16 cellular contexts compared by ENCODE assay signal in the genomic region with DNA sequence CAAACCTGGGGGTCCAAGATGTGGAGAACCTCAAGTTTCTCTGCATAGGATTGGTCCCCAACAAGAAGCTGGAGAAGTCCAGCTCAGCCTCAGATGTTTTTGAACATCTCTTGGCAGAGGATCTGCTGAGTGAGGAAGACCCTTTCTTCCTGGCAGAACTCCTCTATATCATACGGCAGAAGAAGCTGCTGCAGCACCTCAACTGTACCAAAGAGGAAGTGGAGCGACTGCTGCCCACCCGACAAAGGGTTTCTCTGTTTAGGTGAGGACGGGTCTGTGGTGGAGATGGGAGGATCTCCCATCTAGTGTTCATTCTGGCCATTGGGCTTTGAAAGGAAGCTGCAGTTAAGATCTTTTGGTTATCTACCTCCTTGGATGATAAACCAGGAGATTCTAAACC. TPM values are rescaled to one million over a fixed set of nuclear protein-coding genes. Genes with fewer than 3 reads are reported as not detected.
DNase-seq lines count a peak whose midpoint lies in the region; ATAC-seq, FAIRE-seq and TF ChIP-seq lines count a peak whose summit lies in the region.
"Had no signal": no experiment of that assay in that cellular context is flagged by ENCODE, and none has a peak within 500 bp of the region (broad histone marks: within the 10 kb centered on the region; RNA-seq: fewer than 3 reads in every experiment).

No MANE protein-coding gene starts in this region.

- H4K20me1 ChIP-seq in endothelial cell of umbilical vein (replicated peaks; ENCODE audit: control insufficient read depth, extremely low read depth, insufficient read depth, low read length) = no peaks in the 10 kb centered on the region

- CTCF ChIA-PET in activated B cell treated with CpG ODN at 0.5 μM for 24 hours (lab: Charles Lee) (interaction anchor here (0.7 to 2.4 kb wide), 6 partner anchors 8 to 285 kb away, joined by 3 to 26 read pairs (median 4); no protein-coding TSS in a partner anchor), endothelial cell of umbilical vein (lab: Charles Lee) (interaction anchor here (1.3 to 1.5 kb wide), 2 partner anchors 8 to 46 kb away, joined by 5 to 27 read pairs; no protein-coding TSS in a partner anchor)

- peak overlapping the region; percentile 97 for H3K4me2 ChIP-seq in endothelial cell of umbilical vein (ENCODE audit: insufficient read depth, low read length)

- H3K9me3 Mint-ChIP-seq in stimulated activated naive CD8-positive, alpha-beta T cell treated with anti-CD3 and anti-CD28 coated beads, Interleukin-15, Interleukin-2, amounts not matched to agents 100 ng/mL and 50 ng/mL, for 24 hours = peaks cover 3% of the 10 kb centered on the region
- no peaks in the 10 kb centered on the region for H3K9me3 Mint-ChIP-seq in activated B cell treated with CpG ODN at 0.5 μM for 24 hours

- H3K4me3 ChIP-seq in endothelial cell of umbilical vein (replicated peaks in 1 of 3; ENCODE audit: insufficient read depth in 1 of 3, low read depth in 1 of 3, low read length in 3 of 3) = peak overlapping the region in 1 of 3 experiments; percentile 5
- no peak overlapping the region for H3K4me3 ChIP-seq in vagina
- H3K4me3 ChIP-seq: body of pancreas had no signal

- intact Hi-C loops in activated B cell treated with CpG ODN at 0.5 μM for 24 hours (cut with micrococcal nuclease) (no loop called here), endothelial cell of umbilical vein (cut with micrococcal nuclease) (no loop called here), vagina (cut with DNase I) (no loop called here)

- ATAC-seq in stimulated activated naive CD8-positive, alpha-beta T cell treated with anti-CD3 and anti-CD28 coated beads, Interleukin-15, Interleukin-2, amounts not matched to agents 100 U/mL and 50 U/mL, for 24 hours = no peak
- ATAC-seq in activated B cell treated with CpG ODN at 0.5 μM for 24 hours (ENCODE audit: low read depth) = peak; percentile 35
- ATAC-seq: body of pancreas, right cardiac atrium had no signal

- H3K4me1 ChIP-seq in endothelial cell of umbilical vein (ENCODE audit: control insufficient read depth, extremely low read depth, insufficient read depth, low read length) (peaks cover 28% of the 10 kb centered on the region), vagina (peaks cover 18% of the 10 kb centered on the region)

- BruUV-seq in endothelial cell of umbilical vein (replicated peaks; lab: Mats Ljungman, UMichigan) = no TSS peak

- H3K27me3 ChIP-seq in endothelial cell of umbilical vein (ENCODE audit: control insufficient read depth in 2 of 2, insufficient read depth in 2 of 2, low read length in 2 of 2) (no peaks in the 10 kb centered on the region), vagina (no peaks in the 10 kb centered on the region)
- H3K27me3 ChIP-seq: body of pancreas, stomach had no signal

- peak overlapping the region; percentile 79 for H3K27ac Mint-ChIP-seq in stimulated activated naive CD8-positive, alpha-beta T cell treated with anti-CD3 and anti-CD28 coated beads, Interleukin-15, Interleukin-2, amounts not matched to agents 100 ng/mL and 50 ng/mL, for 24 hours
- H3K27ac Mint-ChIP-seq in activated B cell treated with CpG ODN at 0.5 μM for 24 hours = peak overlapping the region; percentile 53

- H2AFZ ChIP-seq in endothelial cell of umbilical vein (ENCODE audit: low read depth, low read length) = no peak overlapping the region

- no peaks in the 10 kb centered on the region for H3K9me3 ChIP-seq in endothelial cell of umbilical vein (replicated peaks; ENCODE audit: control insufficient read depth, insufficient read depth, low read length)
- H3K9me3 ChIP-seq in vagina = no peaks in the 10 kb centered on the region
- H3K9me3 ChIP-seq: body of pancreas, stomach had no signal

- TF ChIP-seq CTCF in activated B cell treated with CpG ODN at 0.5 μM for 24 hours (IDR thresholded peaks at IDR 0.05) (no peak), endothelial cell of umbilical vein (IDR thresholded peaks at IDR 0.05; ENCODE audit: extremely low read depth in 1 of 2, insufficient read depth in 1 of 2, low read depth in 1 of 2, low read length in 2 of 2) (no peak), vagina (IDR thresholded peaks at IDR 0.05) (no peak)

- no peaks in the 10 kb centered on the region for H3K9me1 ChIP-seq in endothelial cell of umbilical vein (replicated peaks; ENCODE audit: control insufficient read depth, extremely low read depth, insufficient read depth, low read length)

- dilution Hi-C loops in endothelial cell of umbilical vein (cut with MboI; ENCODE audit: extremely low pct_ligation_motif_present, low sequenced_read_pairs) = loop anchor here (25.0 kb wide), 1 partner anchor 274 kb away; no protein-coding TSS in a partner anchor

- H3K4me1 Mint-ChIP-seq in stimulated activated naive CD8-positive, alpha-beta T cell treated with anti-CD3 and anti-CD28 coated beads, Interleukin-15, Interleukin-2, amounts not matched to agents 100 ng/mL and 50 ng/mL, for 24 hours (ENCODE audit: low read depth) = peaks cover 79% of the 10 kb centered on the region
- H3K4me1 Mint-ChIP-seq in activated B cell treated with CpG ODN at 0.5 μM for 24 hours = peaks cover 61% of the 10 kb centered on the region

- FAIRE-seq in endothelial cell of umbilical vein (lab: Jason Lieb, UNC) = no peak
- FAIRE-seq: keratinocyte had no signal

- H3K4me3 Mint-ChIP-seq in stimulated activated naive CD8-positive, alpha-beta T cell treated with anti-CD3 and anti-CD28 coated beads, Interleukin-15, Interleukin-2, amounts not matched to agents 100 ng/mL and 50 ng/mL, for 24 hours = peak overlapping the region; percentile 89
- H3K4me3 Mint-ChIP-seq in activated B cell treated with CpG ODN at 0.5 μM for 24 hours = peak overlapping the region; percentile 55

- H3K36me3 Mint-ChIP-seq in stimulated activated naive CD8-positive, alpha-beta T cell treated with anti-CD3 and anti-CD28 coated beads, Interleukin-15, Interleukin-2, amounts not matched to agents 100 ng/mL and 50 ng/mL, for 24 hours (ENCODE audit: low read depth) = peaks cover 31% of the 10 kb centered on the region
- H3K36me3 Mint-ChIP-seq in activated B cell treated with CpG ODN at 0.5 μM for 24 hours (ENCODE audit: low read depth) = peaks cover 24% of the 10 kb centered on the region

- H3K79me2 ChIP-seq in endothelial cell of umbilical vein (ENCODE audit: control insufficient read depth, insufficient read depth, low read length) = peaks cover 20% of the 10 kb centered on the region

- H3K36me3 ChIP-seq in endothelial cell of umbilical vein (ENCODE audit: control insufficient read depth in 2 of 2, extremely low read depth in 1 of 2, insufficient read depth in 2 of 2, low read length in 2 of 2) = peaks cover 4 to 9% of the 10 kb centered on the region in 2 experiments
- H3K36me3 ChIP-seq in vagina = no peaks in the 10 kb centered on the region

- H3K9ac ChIP-seq in endothelial cell of umbilical vein (replicated peaks; ENCODE audit: extremely low read depth, insufficient read depth, low read length) = no peak overlapping the region

- no peak for DNase-seq in stimulated activated naive CD8-positive, alpha-beta T cell treated with anti-CD3 and anti-CD28 coated beads, Interleukin-15, Interleukin-2, amounts not matched to agents 100 U/mL and 50 U/mL, for 24 hours
- DNase-seq in activated B cell treated with CpG ODN at 0.5 μM for 24 hours (no peak), endothelial cell of umbilical vein (ENCODE audit: low read depth, low spot score) (no peak), vagina (ENCODE audit: extremely low spot score in 2 of 2) (no peak), NCI-H1930 (lab: John Stamatoyannopoulos, UW) (no peak), mucosa of gallbladder (ENCODE audit: low spot score) (no peak)
- no peak for DNase-seq in stimulated activated CD8-positive, alpha-beta memory T cell treated with anti-CD3 and anti-CD28 coated beads, Interleukin-4, amount 100 ng/mL, for 48 hours
- DNase-seq: body of pancreas; effector CD8-positive, alpha-beta T cell; NCI-H1417 treated with DMSO at 0.1 percent for 48 hours; NCI-H446 treated with DMSO at 0.1 percent for 48 hours; right cardiac atrium; stimulated activated CD4-positive, alpha-beta T cell treated with anti-CD3 and anti-CD28 coated beads, Interleukin-4, amount 100 ng/mL, for 4 hours; stomach had no signal

- H3K27ac ChIP-seq in endothelial cell of umbilical vein (ENCODE audit: insufficient read depth, low read depth, low read length) (no peak overlapping the region), vagina (peak overlapping the region; percentile 5)
- H3K27ac ChIP-seq: body of pancreas had no signal

- POLR2A ChIA-PET in activated B cell treated with CpG ODN at 0.5 μM for 24 hours (lab: Charles Lee) = interaction anchor here (0.5 to 1.4 kb wide), 6 partner anchors 9 to 68 kb away, joined by 3 to 10 read pairs (median 4); no protein-coding TSS in a partner anchor
- POLR2A ChIA-PET in endothelial cell of umbilical vein (lab: Charles Lee) = no interaction called here

- no peaks in the 10 kb centered on the region for H3K27me3 Mint-ChIP-seq in stimulated activated naive CD8-positive, alpha-beta T cell treated with anti-CD3 and anti-CD28 coated beads, Interleukin-15, Interleukin-2, amounts not matched to agents 100 ng/mL and 50 ng/mL, for 24 hours
- no peaks in the 10 kb centered on the region for H3K27me3 Mint-ChIP-seq in activated B cell treated with CpG ODN at 0.5 μM for 24 hours

- TF ChIP-seq POLR2A in endothelial cell of umbilical vein (IDR thresholded peaks at IDR 0.05; ENCODE audit: low read depth, low read length) (no peak), vagina (IDR thresholded peaks at IDR 0.05) (no peak)

TF ChIP-seq in endothelial cell of umbilical vein, 7 proteins besides CTCF, POLR2A, EP300 and RAD21:
- TF ChIP-seq MYC (IDR thresholded peaks at IDR 0.05; ENCODE audit: low read depth, low read length) (no peak), FOS (IDR thresholded peaks at IDR 0.05; ENCODE audit: borderline replicate concordance, insufficient read depth, low read length) (no peak), POLR2AphosphoS5 (IDR thresholded peaks at IDR 0.05; ENCODE audit: insufficient read depth, low read depth, low read length) (no peak), JUN (IDR thresholded peaks at IDR 0.05; ENCODE audit: borderline replicate concordance, insufficient read depth, insufficient read length, low read depth) (no peak)

RNA-seq across cellular contexts. Expression of gene CASP10, which starts 2.9 kb away (rescaled TPM):
- total RNA-seq in activated B cell treated with CpG ODN at 0.5 μM for 24 hours (9.5 and 13.8 TPM in 2 replicates), endothelial cell of umbilical vein (31.1 and 37.6 TPM in 2 replicates), vagina (8.3 TPM), mucosa of gallbladder (18.9 TPM)
- polyA plus RNA-seq in endothelial cell of umbilical vein = 15.7 and 16.4 TPM in 2 replicates
- 12.2 and 15.1 TPM in 2 replicates for polyA plus RNA-seq in endothelial cell of umbilical vein (2011; cell fraction: cytosol; rRNA removed)
- 37.5 and 37.8 TPM in 2 replicates for polyA plus RNA-seq in endothelial cell of umbilical vein (2011; cell fraction: nucleus; rRNA removed)
- 13.6 and 15.2 TPM in 2 replicates for polyA plus RNA-seq in endothelial cell of umbilical vein (2012)
- polyA minus RNA-seq in endothelial cell of umbilical vein = 41.1 and 46.4 TPM in 2 replicates
- polyA minus RNA-seq in endothelial cell of umbilical vein (2011; cell fraction: cytosol; rRNA and poly(A)+ RNA removed) = 2.8 TPM
- 26.4 and 37.2 TPM in 2 replicates for polyA minus RNA-seq in endothelial cell of umbilical vein (2011; cell fraction: nucleus; rRNA and poly(A)+ RNA removed)
